32 cellular contexts compared by ENCODE assay signal in genomic region chr12:117444781-117445180, GRCh38.
"Had no signal": no experiment of that assay in that cellular context is flagged by ENCODE, and none has a peak within 500 bp of the region (broad histone marks: within the 10 kb centered on the region; RNA-seq: fewer than 3 reads in every experiment).

No MANE protein-coding gene starts in this region.

- H3K9ac ChIP-seq: KMS-11 had no signal

- H3K36me3 Mint-ChIP-seq: activated naive CD4-positive, alpha-beta T cell treated with anti-CD3 and anti-CD28 coated beads, Interleukin-2, amount 50 U/mL, for 24 hours; activated naive CD8-positive, alpha-beta T cell treated with anti-CD3 and anti-CD28 coated beads, Interleukin-2, amount 10 ng/mL, durations not matched to agents 7 days and 5 days had no signal

- H3K4me3 Mint-ChIP-seq: activated CD4-positive, alpha-beta T cell treated with anti-CD3 and anti-CD28 coated beads, Interleukin-2, amount 10 ng/mL, durations not matched to agents 24 days and 14 days; activated CD8-positive, alpha-beta T cell treated with anti-CD3 and anti-CD28 coated beads for 36 hours; activated naive CD4-positive, alpha-beta T cell treated with anti-CD3 and anti-CD28 coated beads, Interleukin-2, amount 50 U/mL, for 24 hours; activated naive CD8-positive, alpha-beta T cell treated with anti-CD3 and anti-CD28 coated beads, Interleukin-2, amount 10 ng/mL, durations not matched to agents 7 days and 5 days; activated T-cell treated with anti-CD3 and anti-CD28 coated beads, Interleukin-2, amount 50 U/mL, for 24 hours had no signal

- H3K27ac ChIP-seq: ascending aorta, cardiac muscle cell, KMS-11, VCaP had no signal

- H3K27me3 Mint-ChIP-seq: activated CD4-positive, alpha-beta T cell treated with anti-CD3 and anti-CD28 coated beads, Interleukin-2, amount 10 ng/mL, durations not matched to agents 24 days and 14 days; activated CD8-positive, alpha-beta T cell treated with anti-CD3 and anti-CD28 coated beads for 36 hours; activated naive CD8-positive, alpha-beta T cell treated with anti-CD3 and anti-CD28 coated beads, Interleukin-2, amount 10 ng/mL, durations not matched to agents 7 days and 5 days; activated T-cell treated with anti-CD3 and anti-CD28 coated beads, Interleukin-2, amount 50 U/mL, for 24 hours had no signal

- H3K36me3 ChIP-seq: ascending aorta, cardiac muscle cell had no signal

- DNase-seq: activated CD4-positive, alpha-beta T cell treated with anti-CD3 and anti-CD28 coated beads, Interleukin-2, amount 10 ng/mL, durations not matched to agents 24 days and 14 days; activated CD4-positive, alpha-beta T cell treated with anti-CD3 and anti-CD28 coated beads, Interleukin-2, amount 50 U/mL, for 4 hours; activated CD4-positive, CD25-positive, alpha-beta regulatory T cell; activated CD8-positive, alpha-beta T cell treated with anti-CD3 and anti-CD28 coated beads for 36 hours; activated gamma-delta T cell; activated naive CD4-positive, alpha-beta T cell treated with Interleukin-2 at 50 U/mL for 16 hours; activated naive CD8-positive, alpha-beta T cell treated with anti-CD3 and anti-CD28 coated beads, Interleukin-2, amount 10 ng/mL, durations not matched to agents 7 days and 5 days; activated T-cell treated with anti-CD3 and anti-CD28 coated beads, Interleukin-2, amount 50 U/mL, for 24 hours; amygdala; cortex of kidney; MM.1S; MV-4-11; NCI-H1092 treated with DMSO at 0.1 percent for 48 hours; NCI-H1694; NCI-H1930; NCI-H2081 treated with DMSO at 0.1 percent for 48 hours; NCI-H2171; NCI-H446 treated with DMSO at 0.1 percent for 48 hours; NCI-H526; NCI-H774; SIG-M5; SW 1271; T-helper 1 cell; T-helper 2 cell; T-helper 9 cell had no signal

- H3K9me3 ChIP-seq: ascending aorta had no signal

- ATAC-seq: activated CD8-positive, alpha-beta T cell treated with anti-CD3 and anti-CD28 coated beads for 36 hours; Panc1 had no signal

- H3K4me1 ChIP-seq: ascending aorta had no signal

- H3K27ac Mint-ChIP-seq: activated CD4-positive, alpha-beta T cell treated with anti-CD3 and anti-CD28 coated beads, Interleukin-2, amount 10 ng/mL, durations not matched to agents 24 days and 14 days; activated CD8-positive, alpha-beta T cell treated with anti-CD3 and anti-CD28 coated beads for 36 hours; activated naive CD4-positive, alpha-beta T cell treated with anti-CD3 and anti-CD28 coated beads, Interleukin-2, amount 50 U/mL, for 24 hours; activated naive CD8-positive, alpha-beta T cell treated with anti-CD3 and anti-CD28 coated beads, Interleukin-2, amount 10 ng/mL, durations not matched to agents 7 days and 5 days; activated T-cell treated with anti-CD3 and anti-CD28 coated beads, Interleukin-2, amount 50 U/mL, for 24 hours; activated T-helper 2 cell treated with anti-CD3 and anti-CD28 coated beads, Interferon-gamma antibody, Interleukin-2, Interleukin-4, amounts not matched to agents 10 μg/mL and 5 μg/mL and 100 μg/mL, durations not matched to agents 14 hours and 24 hours and 36 hours had no signal

- H3K27me3 ChIP-seq: ascending aorta, cardiac muscle cell had no signal

- H3K4me2 ChIP-seq: KMS-11 had no signal

- H3K4me3 ChIP-seq: ascending aorta, cardiac muscle cell had no signal

- H3K4me1 Mint-ChIP-seq: activated CD4-positive, alpha-beta T cell treated with anti-CD3 and anti-CD28 coated beads, Interleukin-2, amount 10 ng/mL, durations not matched to agents 24 days and 14 days; activated naive CD4-positive, alpha-beta T cell treated with anti-CD3 and anti-CD28 coated beads, Interleukin-2, amount 50 U/mL, for 24 hours; activated naive CD8-positive, alpha-beta T cell treated with anti-CD3 and anti-CD28 coated beads, Interleukin-2, amount 10 ng/mL, durations not matched to agents 7 days and 5 days had no signal

- H3K9me3 Mint-ChIP-seq: activated CD4-positive, alpha-beta T cell treated with anti-CD3 and anti-CD28 coated beads, Interleukin-2, amount 10 ng/mL, durations not matched to agents 24 days and 14 days; activated CD8-positive, alpha-beta T cell treated with anti-CD3 and anti-CD28 coated beads for 36 hours; activated naive CD4-positive, alpha-beta T cell treated with anti-CD3 and anti-CD28 coated beads, Interleukin-2, amount 50 U/mL, for 24 hours; activated T-cell treated with anti-CD3 and anti-CD28 coated beads, Interleukin-2, amount 50 U/mL, for 24 hours; activated T-helper 2 cell treated with anti-CD3 and anti-CD28 coated beads, Interferon-gamma antibody, Interleukin-2, Interleukin-4, amounts not matched to agents 10 μg/mL and 5 μg/mL and 100 μg/mL, durations not matched to agents 14 hours and 24 hours and 36 hours had no signal
